Comparison of ENCODE assay signal across 38 cellular contexts in genomic region chr11:90912631-90913030, GRCh38.
"Had no signal": no experiment of that assay in that cellular context is flagged by ENCODE, and none has a peak within 500 bp of the region (broad histone marks: within the 10 kb centered on the region; RNA-seq: fewer than 3 reads in every experiment).

No MANE protein-coding gene starts in this region.

- H3K4me3 Mint-ChIP-seq: activated naive CD4-positive, alpha-beta T cell treated with anti-CD3 and anti-CD28 coated beads for 36 hours; activated naive CD4-positive, alpha-beta T cell treated with anti-CD3 and anti-CD28 coated beads, Interleukin-2, amount 10 ng/mL, durations not matched to agents 7 days and 5 days; activated naive CD4-positive, alpha-beta T cell treated with anti-CD3 and anti-CD28 coated beads, Interleukin-2, amount 50 U/mL, for 24 hours; activated naive CD8-positive, alpha-beta T cell; activated naive CD8-positive, alpha-beta T cell treated with anti-CD3 and anti-CD28 coated beads for 36 hours; activated naive CD8-positive, alpha-beta T cell treated with anti-CD3 and anti-CD28 coated beads, Interleukin-2, amount 10 ng/mL, durations not matched to agents 7 days and 5 days; activated naive CD8-positive, alpha-beta T cell treated with anti-CD3 and anti-CD28 coated beads, Interleukin-2, amount 50 U/mL, for 24 hours; activated T-cell treated with anti-CD3 and anti-CD28 coated beads, Interleukin-2, amount 50 U/mL, for 24 hours; activated T-cell treated with anti-CD3 and anti-CD28 coated beads, Interleukin-2, amount 50 U/mL, for 4 hours; activated T-cell treated with anti-CD3 and anti-CD28 coated beads, Interleukin-2, amount 50 U/mL, for 72 hours; activated T-helper 1 cell treated with anti-CD3 and anti-CD28 coated beads, Interleukin-12 subunit alpha, Interleukin-12 subunit beta, Interleukin-2, Interleukin-4 antibody, amounts not matched to agents 30 ng/mL and 10 ng/mL and 1 ng/mL, durations not matched to agents 14 hours and 24 hours and 36 hours; activated T-helper 17 cell treated with anti-CD3 and anti-CD28 coated beads, Interleukin-2, amount 50 U/mL, for 72 hours; brain; central memory CD8-positive, alpha-beta T cell had no signal

- H3K36me3 Mint-ChIP-seq: activated naive CD4-positive, alpha-beta T cell treated with anti-CD3 and anti-CD28 coated beads, Interleukin-2, amount 10 ng/mL, durations not matched to agents 7 days and 5 days; activated naive CD4-positive, alpha-beta T cell treated with anti-CD3 and anti-CD28 coated beads, Interleukin-2, amount 50 U/mL, for 24 hours; activated naive CD4-positive, alpha-beta T cell treated with anti-CD3 and anti-CD28 coated beads, Interleukin-2, amount 50 U/mL, for 72 hours; activated naive CD8-positive, alpha-beta T cell; activated naive CD8-positive, alpha-beta T cell treated with anti-CD3 and anti-CD28 coated beads for 36 hours; activated naive CD8-positive, alpha-beta T cell treated with anti-CD3 and anti-CD28 coated beads, Interleukin-2, amount 10 ng/mL, durations not matched to agents 7 days and 5 days; brain had no signal

- H3K9me3 ChIP-seq: adrenal gland, ascending aorta, body of pancreas, breast epithelium had no signal

- H3K4me3 ChIP-seq: adrenal gland, ascending aorta, body of pancreas, breast epithelium, cardiac muscle cell had no signal

- H3K27me3 Mint-ChIP-seq: activated naive CD4-positive, alpha-beta T cell treated with anti-CD3 and anti-CD28 coated beads, Interleukin-2, amount 10 ng/mL, durations not matched to agents 7 days and 5 days; activated naive CD4-positive, alpha-beta T cell treated with anti-CD3 and anti-CD28 coated beads, Interleukin-2, amount 50 U/mL, for 24 hours; activated naive CD8-positive, alpha-beta T cell; activated naive CD8-positive, alpha-beta T cell treated with anti-CD3 and anti-CD28 coated beads for 36 hours; activated naive CD8-positive, alpha-beta T cell treated with anti-CD3 and anti-CD28 coated beads, Interleukin-2, amount 10 ng/mL, durations not matched to agents 7 days and 5 days; activated naive CD8-positive, alpha-beta T cell treated with anti-CD3 and anti-CD28 coated beads, Interleukin-2, amount 50 U/mL, for 24 hours; activated T-cell treated with anti-CD3 and anti-CD28 coated beads, Interleukin-2, amount 50 U/mL, for 24 hours; activated T-helper 17 cell treated with anti-CD3 and anti-CD28 coated beads, Interleukin-2, amount 50 U/mL, for 72 hours; central memory CD8-positive, alpha-beta T cell had no signal

- H3K4me1 ChIP-seq: adrenal gland, ascending aorta, body of pancreas, breast epithelium had no signal

- H3K36me3 ChIP-seq: adrenal gland, ascending aorta, brain microvascular endothelial cell, breast epithelium, cardiac muscle cell had no signal

- DNase-seq: activated effector memory CD4-positive, alpha-beta T cell treated with anti-CD3 and anti-CD28 coated beads, Interleukin-2, amount 50 U/mL, for 16 hours; activated effector memory CD4-positive, alpha-beta T cell treated with Interleukin-2 at 50 U/mL for 16 hours; activated gamma-delta T cell; activated gamma-delta T cell treated with Interleukin-2 at 50 U/mL for 16 hours; activated naive CD4-positive, alpha-beta T cell; activated naive CD4-positive, alpha-beta T cell treated with anti-CD3 and anti-CD28 coated beads for 36 hours; activated naive CD4-positive, alpha-beta T cell treated with anti-CD3 and anti-CD28 coated beads, Interleukin-2, amount 10 ng/mL, durations not matched to agents 7 days and 5 days; activated naive CD4-positive, alpha-beta T cell treated with anti-CD3 and anti-CD28 coated beads, Interleukin-2, amount 50 U/mL, for 16 hours; activated naive CD4-positive, alpha-beta T cell treated with Interleukin-2 at 50 U/mL for 16 hours; activated naive CD8-positive, alpha-beta T cell treated with anti-CD3 and anti-CD28 coated beads for 36 hours; activated naive CD8-positive, alpha-beta T cell treated with anti-CD3 and anti-CD28 coated beads, Interleukin-2, amount 10 ng/mL, durations not matched to agents 7 days and 5 days; activated naive CD8-positive, alpha-beta T cell treated with anti-CD3 and anti-CD28 coated beads, Interleukin-2, amount 50 U/mL, for 24 hours; activated T-cell treated with anti-CD3 and anti-CD28 coated beads, Interleukin-2, amount 50 U/mL, for 1 hour; activated T-cell treated with anti-CD3 and anti-CD28 coated beads, Interleukin-2, amount 50 U/mL, for 24 hours; activated T-cell treated with anti-CD3 and anti-CD28 coated beads, Interleukin-2, amount 50 U/mL, for 4 hours; activated T-cell treated with anti-CD3 and anti-CD28 coated beads, Interleukin-2, amount 50 U/mL, for 48 hours; activated T-cell treated with anti-CD3 and anti-CD28 coated beads, Interleukin-2, amount 50 U/mL, for 72 hours; adrenal gland; amniotic stem cell; amygdala; anterior cingulate cortex; aorta; body of pancreas; brain microvascular endothelial cell; caudate nucleus; central memory CD4-positive, alpha-beta T cell; cerebellar nuclear complex had no signal

- H3K4me1 Mint-ChIP-seq: activated naive CD4-positive, alpha-beta T cell treated with anti-CD3 and anti-CD28 coated beads, Interleukin-2, amount 10 ng/mL, durations not matched to agents 7 days and 5 days; activated naive CD4-positive, alpha-beta T cell treated with anti-CD3 and anti-CD28 coated beads, Interleukin-2, amount 50 U/mL, for 24 hours; activated naive CD8-positive, alpha-beta T cell treated with anti-CD3 and anti-CD28 coated beads for 36 hours; activated naive CD8-positive, alpha-beta T cell treated with anti-CD3 and anti-CD28 coated beads, Interleukin-2, amount 10 ng/mL, durations not matched to agents 7 days and 5 days; activated naive CD8-positive, alpha-beta T cell treated with anti-CD3 and anti-CD28 coated beads, Interleukin-2, amount 50 U/mL, for 24 hours; activated T-helper 17 cell treated with anti-CD3 and anti-CD28 coated beads, Interleukin-2, amount 50 U/mL, for 72 hours; brain; central memory CD8-positive, alpha-beta T cell had no signal

- H3K27me3 ChIP-seq: adrenal gland, ascending aorta, body of pancreas, brain microvascular endothelial cell, breast epithelium, cardiac muscle cell had no signal

- H3K27ac Mint-ChIP-seq: activated naive CD4-positive, alpha-beta T cell treated with anti-CD3 and anti-CD28 coated beads for 36 hours; activated naive CD4-positive, alpha-beta T cell treated with anti-CD3 and anti-CD28 coated beads, Interleukin-2, amount 10 ng/mL, durations not matched to agents 7 days and 5 days; activated naive CD4-positive, alpha-beta T cell treated with anti-CD3 and anti-CD28 coated beads, Interleukin-2, amount 50 U/mL, for 24 hours; activated naive CD4-positive, alpha-beta T cell treated with anti-CD3 and anti-CD28 coated beads, Interleukin-2, amount 50 U/mL, for 72 hours; activated naive CD8-positive, alpha-beta T cell; activated naive CD8-positive, alpha-beta T cell treated with anti-CD3 and anti-CD28 coated beads for 36 hours; activated naive CD8-positive, alpha-beta T cell treated with anti-CD3 and anti-CD28 coated beads, Interleukin-2, amount 10 ng/mL, durations not matched to agents 7 days and 5 days; activated naive CD8-positive, alpha-beta T cell treated with anti-CD3 and anti-CD28 coated beads, Interleukin-2, amount 50 U/mL, for 24 hours; activated T-cell treated with anti-CD3 and anti-CD28 coated beads, Interleukin-2, amount 50 U/mL, for 24 hours; activated T-cell treated with anti-CD3 and anti-CD28 coated beads, Interleukin-2, amount 50 U/mL, for 72 hours; activated T-helper 1 cell treated with anti-CD3 and anti-CD28 coated beads, Interleukin-12 subunit alpha, Interleukin-12 subunit beta, Interleukin-2, Interleukin-4 antibody, amounts not matched to agents 30 ng/mL and 10 ng/mL and 1 ng/mL, durations not matched to agents 14 hours and 24 hours and 36 hours; activated T-helper 17 cell treated with anti-CD3 and anti-CD28 coated beads, Interleukin-2, amount 50 U/mL, for 72 hours; activated T-helper 2 cell treated with anti-CD3 and anti-CD28 coated beads, Interferon-gamma antibody, Interleukin-2, Interleukin-4, amounts not matched to agents 10 μg/mL and 5 μg/mL and 100 μg/mL, durations not matched to agents 14 hours and 24 hours and 36 hours; brain had no signal

- H3K27ac ChIP-seq: adrenal gland, ascending aorta, body of pancreas, brain microvascular endothelial cell, breast epithelium, cardiac muscle cell had no signal

- H3K9me3 Mint-ChIP-seq: activated naive CD4-positive, alpha-beta T cell treated with anti-CD3 and anti-CD28 coated beads, Interleukin-2, amount 50 U/mL, for 24 hours; activated naive CD8-positive, alpha-beta T cell treated with anti-CD3 and anti-CD28 coated beads for 36 hours; activated T-cell treated with anti-CD3 and anti-CD28 coated beads, Interleukin-2, amount 50 U/mL, for 4 hours; activated T-cell treated with anti-CD3 and anti-CD28 coated beads, Interleukin-2, amount 50 U/mL, for 72 hours; brain had no signal
